ENCODE assay signal across 8 cellular contexts in genomic region chr4:184355111-184355604, GRCh38.
DNase-seq lines count a peak whose midpoint lies in the region; ATAC-seq and TF ChIP-seq lines count a peak whose summit lies in the region.

No MANE protein-coding gene starts in this region.

- H3K4me3 ChIP-seq in adipocyte (ENCODE audit: low read length), result no peak overlapping the region
- H3K4me3 ChIP-seq in smooth muscle cell, result no peak overlapping the region

- H3K4me1 ChIP-seq in adipocyte (ENCODE audit: control insufficient read depth, insufficient read depth, low read length) (peaks cover 9% of the 10 kb centered on the region), smooth muscle cell (ENCODE audit: low read depth) (no peaks in the 10 kb centered on the region)

- H3K27ac Mint-ChIP-seq in stimulated activated naive CD8-positive, alpha-beta T cell treated with anti-CD3 and anti-CD28 coated beads, Interleukin-15, Interleukin-2, amounts not matched to agents 100 ng/mL and 50 ng/mL, for 24 hours, result peak overlapping the region; percentile 61

- H3K9ac ChIP-seq in adipocyte (ENCODE audit: low read length) (no peak overlapping the region), smooth muscle cell (ENCODE audit: low read depth) (no peak overlapping the region)

- peak overlapping the region; percentile 42 for H3K27ac ChIP-seq in smooth muscle cell (ENCODE audit: low read depth)

- no peaks in the 10 kb centered on the region for H3F3A ChIP-seq in smooth muscle cell (ENCODE audit: low read depth)

- H3K36me3 Mint-ChIP-seq in stimulated activated naive CD8-positive, alpha-beta T cell treated with anti-CD3 and anti-CD28 coated beads, Interleukin-15, Interleukin-2, amounts not matched to agents 100 ng/mL and 50 ng/mL, for 24 hours (ENCODE audit: low read depth), result no peaks in the 10 kb centered on the region

- H3K27me3 ChIP-seq in adipocyte (replicated peaks; ENCODE audit: control insufficient read depth, insufficient read depth, low read length) (no peaks in the 10 kb centered on the region), smooth muscle cell (ENCODE audit: low read depth) (no peaks in the 10 kb centered on the region)

- no peaks in the 10 kb centered on the region for H3K79me2 ChIP-seq in smooth muscle cell (ENCODE audit: low read depth)

- WGBS in smooth muscle cell (ENCODE audit: low lambda C conversion rate), result 16% methylated on average over 2 of the region's 2 CpGs

- TF ChIP-seq CTCF in smooth muscle cell (IDR thresholded peaks at IDR 0.05; ENCODE audit: borderline replicate concordance, insufficient read depth, poor library complexity, severe bottlenecking), result no peak

- H3K36me3 ChIP-seq in adipocyte (ENCODE audit: control insufficient read depth, insufficient read depth, low read length, severe bottlenecking) (no peaks in the 10 kb centered on the region), smooth muscle cell (ENCODE audit: low read depth) (no peaks in the 10 kb centered on the region)

- H3K4me1 Mint-ChIP-seq in stimulated activated naive CD8-positive, alpha-beta T cell treated with anti-CD3 and anti-CD28 coated beads, Interleukin-15, Interleukin-2, amounts not matched to agents 100 ng/mL and 50 ng/mL, for 24 hours (ENCODE audit: low read depth), result peaks cover 31% of the 10 kb centered on the region

- no peaks in the 10 kb centered on the region for H3K27me3 Mint-ChIP-seq in stimulated activated naive CD8-positive, alpha-beta T cell treated with anti-CD3 and anti-CD28 coated beads, Interleukin-15, Interleukin-2, amounts not matched to agents 100 ng/mL and 50 ng/mL, for 24 hours

- peak overlapping the region; percentile 40 for H3K4me2 ChIP-seq in smooth muscle cell

- H3K9me3 ChIP-seq in adipocyte (ENCODE audit: control insufficient read depth, low read length), result no peaks in the 10 kb centered on the region
- H3K9me3 ChIP-seq in smooth muscle cell (replicated peaks; ENCODE audit: low read depth), result no peaks in the 10 kb centered on the region

- intact Hi-C loops in left ventricle myocardium superior (cut with micrococcal nuclease), result no loop called here

- peaks cover 5% of the 10 kb centered on the region for H3K9me3 Mint-ChIP-seq in stimulated activated naive CD8-positive, alpha-beta T cell treated with anti-CD3 and anti-CD28 coated beads, Interleukin-15, Interleukin-2, amounts not matched to agents 100 ng/mL and 50 ng/mL, for 24 hours

- no peak for ATAC-seq in stimulated activated naive CD8-positive, alpha-beta T cell treated with anti-CD3 and anti-CD28 coated beads, Interleukin-15, Interleukin-2, amounts not matched to agents 100 U/mL and 50 U/mL, for 24 hours
- peak; percentile 81 for ATAC-seq in left ventricle myocardium superior
- no peak for ATAC-seq in HG03565 (IDR thresholded peaks at IDR 0.05; ENCODE audit: unreplicated experiment)

- no peaks in the 10 kb centered on the region for H4K20me1 ChIP-seq in smooth muscle cell (ENCODE audit: low read depth)

- H3K4me3 Mint-ChIP-seq in stimulated activated naive CD8-positive, alpha-beta T cell treated with anti-CD3 and anti-CD28 coated beads, Interleukin-15, Interleukin-2, amounts not matched to agents 100 ng/mL and 50 ng/mL, for 24 hours, result no peak overlapping the region

- H2AFZ ChIP-seq in smooth muscle cell (ENCODE audit: low read depth), result peak overlapping the region; percentile 69

- DNase-seq in stimulated activated naive CD8-positive, alpha-beta T cell treated with anti-CD3 and anti-CD28 coated beads, Interleukin-15, Interleukin-2, amounts not matched to agents 100 U/mL and 50 U/mL, for 24 hours, result no peak
- DNase-seq in LHCN-M2 (ENCODE audit: low read depth), result peak; percentile 95
- DNase-seq in adipocyte (ENCODE audit: low read depth), result peak; percentile 71
- DNase-seq in left ventricle myocardium superior, result peak; percentile 44
- no peak for DNase-seq in smooth muscle cell (lab: John Stamatoyannopoulos, UW; ENCODE audit: unreplicated experiment)
- DNase-seq in NCI-H510A (lab: John Stamatoyannopoulos, UW), result no peak

Comparison
In these comparisons a context has a peak if more than half of its experiments do, and no peak if none do; other contexts are left out.
1. DNase-seq: peak in LHCN-M2 (single experiment), adipocyte (single experiment) and left ventricle myocardium superior (single experiment); none in stimulated activated naive CD8-positive, alpha-beta T cell treated with anti-CD3 and anti-CD28 coated beads, Interleukin-15, Interleukin-2, amounts not matched to agents 100 U/mL and 50 U/mL, for 24 hours (single experiment), smooth muscle cell (single experiment) and NCI-H510A (single experiment).